In genomic region chr15:44682809-44683682, GRCh38 we compare ENCODE assay signal across 1 cellular context.
TF ChIP-seq lines count a peak whose summit lies in the region.
"Not testable (repeated sequence)": the region's sequence is repeated elsewhere in the genome, so short reads cannot be mapped to it uniquely, and the experiment has no call there.

No MANE protein-coding gene starts in this region.

TF ChIP-seq in HepG2, 621 proteins besides CTCF, POLR2A, EP300 and RAD21:
- TF ChIP-seq FOXA1, SOX6 (IDR thresholded peaks at IDR 0.05): not testable (repeated sequence)
- TF ChIP-seq FOXA1 (CRISPR knock-in tag; IDR thresholded peaks at IDR 0.05) (peak; percentile 80), ZNF687 (CRISPR knock-in tag; IDR thresholded peaks at IDR 0.05) (0 out of 2 replicates have a peak, but pooled peaks have one; percentile 4), ERF (CRISPR knock-in tag; IDR thresholded peaks at IDR 0.05) (peak; percentile 24; the same call in 1 of the 2 replicates), ZNF547 (CRISPR knock-in tag; IDR thresholded peaks at IDR 0.05) (peak; percentile 52; the same call in 1 of the 2 replicates), ELF1 (CRISPR knock-in tag; IDR thresholded peaks at IDR 0.05) (peak; percentile 41; the same call in 1 of the 2 replicates), ZNF331 (CRISPR knock-in tag; IDR thresholded peaks at IDR 0.05) (0 out of 2 replicates have a peak, but pooled peaks have one; percentile 30), ELF3 (CRISPR knock-in tag; IDR thresholded peaks at IDR 0.05) (peak; percentile 87), SOX6 (CRISPR knock-in tag; IDR thresholded peaks at IDR 0.05) (0 out of 2 replicates have a peak, but pooled peaks have one; percentile 28), SALL1 (CRISPR knock-in tag; IDR thresholded peaks at IDR 0.05) (peak; percentile 32), ZNF33B (CRISPR knock-in tag; IDR thresholded peaks at IDR 0.05) (0 out of 2 replicates have a peak, but pooled peaks have one; percentile 54), FOXA3 (CRISPR knock-in tag; IDR thresholded peaks at IDR 0.05) (peak; percentile 80), ZNF350 (CRISPR knock-in tag; IDR thresholded peaks at IDR 0.05; ENCODE audit: borderline replicate concordance, low read depth) (0 out of 2 replicates have a peak, but pooled peaks have one; percentile 49), ZNF792 (CRISPR knock-in tag; IDR thresholded peaks at IDR 0.05) (0 out of 2 replicates have a peak, but pooled peaks have one; percentile 31), KLF6 (CRISPR knock-in tag; IDR thresholded peaks at IDR 0.05) (0 out of 2 replicates have a peak, but pooled peaks have one; percentile 21), RXRB (CRISPR knock-in tag; IDR thresholded peaks at IDR 0.05; ENCODE audit: borderline replicate concordance) (0 out of 2 replicates have a peak, but pooled peaks have one; percentile 14), GFI1 (CRISPR knock-in tag; IDR thresholded peaks at IDR 0.05; ENCODE audit: borderline replicate concordance) (0 out of 2 replicates have a peak, but pooled peaks have one; percentile 33), FOSL2 (CRISPR knock-in tag; IDR thresholded peaks at IDR 0.05) (peak; percentile 27; the same call in 1 of the 2 replicates), PHF21A (CRISPR knock-in tag; IDR thresholded peaks at IDR 0.05) (peak; percentile 16; the same call in 1 of the 2 replicates), RXRA (CRISPR knock-in tag; IDR thresholded peaks at IDR 0.05) (peak; percentile 40; the same call in 1 of the 2 replicates), RARA (CRISPR knock-in tag; IDR thresholded peaks at IDR 0.05) (peak; percentile 55; the same call in 1 of the 2 replicates), NCOA2 (CRISPR knock-in tag; IDR thresholded peaks at IDR 0.05) (peak; percentile 9; the same call in 1 of the 2 replicates)
- TF ChIP-seq, protein P1, sequence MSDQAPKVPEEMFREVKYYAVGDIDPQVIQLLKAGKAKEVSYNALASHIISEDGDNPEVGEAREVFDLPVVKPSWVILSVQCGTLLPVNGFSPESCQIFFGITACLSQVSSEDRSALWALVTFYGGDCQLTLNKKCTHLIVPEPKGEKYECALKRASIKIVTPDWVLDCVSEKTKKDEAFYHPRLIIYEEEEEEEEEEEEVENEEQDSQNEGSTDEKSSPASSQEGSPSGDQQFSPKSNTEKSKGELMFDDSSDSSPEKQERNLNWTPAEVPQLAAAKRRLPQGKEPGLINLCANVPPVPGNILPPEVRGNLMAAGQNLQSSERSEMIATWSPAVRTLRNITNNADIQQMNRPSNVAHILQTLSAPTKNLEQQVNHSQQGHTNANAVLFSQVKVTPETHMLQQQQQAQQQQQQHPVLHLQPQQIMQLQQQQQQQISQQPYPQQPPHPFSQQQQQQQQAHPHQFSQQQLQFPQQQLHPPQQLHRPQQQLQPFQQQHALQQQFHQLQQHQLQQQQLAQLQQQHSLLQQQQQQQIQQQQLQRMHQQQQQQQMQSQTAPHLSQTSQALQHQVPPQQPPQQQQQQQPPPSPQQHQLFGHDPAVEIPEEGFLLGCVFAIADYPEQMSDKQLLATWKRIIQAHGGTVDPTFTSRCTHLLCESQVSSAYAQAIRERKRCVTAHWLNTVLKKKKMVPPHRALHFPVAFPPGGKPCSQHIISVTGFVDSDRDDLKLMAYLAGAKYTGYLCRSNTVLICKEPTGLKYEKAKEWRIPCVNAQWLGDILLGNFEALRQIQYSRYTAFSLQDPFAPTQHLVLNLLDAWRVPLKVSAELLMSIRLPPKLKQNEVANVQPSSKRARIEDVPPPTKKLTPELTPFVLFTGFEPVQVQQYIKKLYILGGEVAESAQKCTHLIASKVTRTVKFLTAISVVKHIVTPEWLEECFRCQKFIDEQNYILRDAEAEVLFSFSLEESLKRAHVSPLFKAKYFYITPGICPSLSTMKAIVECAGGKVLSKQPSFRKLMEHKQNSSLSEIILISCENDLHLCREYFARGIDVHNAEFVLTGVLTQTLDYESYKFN (CRISPR knock-in tag; conservative IDR thresholded peaks at IDR 0.05): 0 out of 2 replicates have a peak, but pooled peaks have one; percentile 15
- TF ChIP-seq, protein P2, sequence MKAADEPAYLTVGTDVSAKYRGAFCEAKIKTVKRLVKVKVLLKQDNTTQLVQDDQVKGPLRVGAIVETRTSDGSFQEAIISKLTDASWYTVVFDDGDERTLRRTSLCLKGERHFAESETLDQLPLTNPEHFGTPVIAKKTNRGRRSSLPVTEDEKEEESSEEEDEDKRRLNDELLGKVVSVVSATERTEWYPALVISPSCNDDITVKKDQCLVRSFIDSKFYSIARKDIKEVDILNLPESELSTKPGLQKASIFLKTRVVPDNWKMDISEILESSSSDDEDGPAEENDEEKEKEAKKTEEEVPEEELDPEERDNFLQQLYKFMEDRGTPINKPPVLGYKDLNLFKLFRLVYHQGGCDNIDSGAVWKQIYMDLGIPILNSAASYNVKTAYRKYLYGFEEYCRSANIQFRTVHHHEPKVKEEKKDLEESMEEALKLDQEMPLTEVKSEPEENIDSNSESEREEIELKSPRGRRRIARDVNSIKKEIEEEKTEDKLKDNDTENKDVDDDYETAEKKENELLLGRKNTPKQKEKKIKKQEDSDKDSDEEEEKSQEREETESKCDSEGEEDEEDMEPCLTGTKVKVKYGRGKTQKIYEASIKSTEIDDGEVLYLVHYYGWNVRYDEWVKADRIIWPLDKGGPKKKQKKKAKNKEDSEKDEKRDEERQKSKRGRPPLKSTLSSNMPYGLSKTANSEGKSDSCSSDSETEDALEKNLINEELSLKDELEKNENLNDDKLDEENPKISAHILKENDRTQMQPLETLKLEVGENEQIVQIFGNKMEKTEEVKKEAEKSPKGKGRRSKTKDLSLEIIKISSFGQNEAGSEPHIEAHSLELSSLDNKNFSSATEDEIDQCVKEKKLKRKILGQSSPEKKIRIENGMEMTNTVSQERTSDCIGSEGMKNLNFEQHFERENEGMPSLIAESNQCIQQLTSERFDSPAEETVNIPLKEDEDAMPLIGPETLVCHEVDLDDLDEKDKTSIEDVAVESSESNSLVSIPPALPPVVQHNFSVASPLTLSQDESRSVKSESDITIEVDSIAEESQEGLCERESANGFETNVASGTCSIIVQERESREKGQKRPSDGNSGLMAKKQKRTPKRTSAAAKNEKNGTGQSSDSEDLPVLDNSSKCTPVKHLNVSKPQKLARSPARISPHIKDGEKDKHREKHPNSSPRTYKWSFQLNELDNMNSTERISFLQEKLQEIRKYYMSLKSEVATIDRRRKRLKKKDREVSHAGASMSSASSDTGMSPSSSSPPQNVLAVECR (CRISPR knock-in tag; IDR thresholded peaks at IDR 0.05; ENCODE audit: borderline replicate concordance): peak; percentile 34; the same call in 1 of the 2 replicates
- TF ChIP-seq, protein P3, sequence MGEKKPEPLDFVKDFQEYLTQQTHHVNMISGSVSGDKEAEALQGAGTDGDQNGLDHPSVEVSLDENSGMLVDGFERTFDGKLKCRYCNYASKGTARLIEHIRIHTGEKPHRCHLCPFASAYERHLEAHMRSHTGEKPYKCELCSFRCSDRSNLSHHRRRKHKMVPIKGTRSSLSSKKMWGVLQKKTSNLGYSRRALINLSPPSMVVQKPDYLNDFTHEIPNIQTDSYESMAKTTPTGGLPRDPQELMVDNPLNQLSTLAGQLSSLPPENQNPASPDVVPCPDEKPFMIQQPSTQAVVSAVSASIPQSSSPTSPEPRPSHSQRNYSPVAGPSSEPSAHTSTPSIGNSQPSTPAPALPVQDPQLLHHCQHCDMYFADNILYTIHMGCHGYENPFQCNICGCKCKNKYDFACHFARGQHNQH (CRISPR knock-in tag; IDR thresholded peaks at IDR 0.05): peak; percentile 53; the same call in 1 of the 2 replicates
- TF ChIP-seq, protein P4, sequence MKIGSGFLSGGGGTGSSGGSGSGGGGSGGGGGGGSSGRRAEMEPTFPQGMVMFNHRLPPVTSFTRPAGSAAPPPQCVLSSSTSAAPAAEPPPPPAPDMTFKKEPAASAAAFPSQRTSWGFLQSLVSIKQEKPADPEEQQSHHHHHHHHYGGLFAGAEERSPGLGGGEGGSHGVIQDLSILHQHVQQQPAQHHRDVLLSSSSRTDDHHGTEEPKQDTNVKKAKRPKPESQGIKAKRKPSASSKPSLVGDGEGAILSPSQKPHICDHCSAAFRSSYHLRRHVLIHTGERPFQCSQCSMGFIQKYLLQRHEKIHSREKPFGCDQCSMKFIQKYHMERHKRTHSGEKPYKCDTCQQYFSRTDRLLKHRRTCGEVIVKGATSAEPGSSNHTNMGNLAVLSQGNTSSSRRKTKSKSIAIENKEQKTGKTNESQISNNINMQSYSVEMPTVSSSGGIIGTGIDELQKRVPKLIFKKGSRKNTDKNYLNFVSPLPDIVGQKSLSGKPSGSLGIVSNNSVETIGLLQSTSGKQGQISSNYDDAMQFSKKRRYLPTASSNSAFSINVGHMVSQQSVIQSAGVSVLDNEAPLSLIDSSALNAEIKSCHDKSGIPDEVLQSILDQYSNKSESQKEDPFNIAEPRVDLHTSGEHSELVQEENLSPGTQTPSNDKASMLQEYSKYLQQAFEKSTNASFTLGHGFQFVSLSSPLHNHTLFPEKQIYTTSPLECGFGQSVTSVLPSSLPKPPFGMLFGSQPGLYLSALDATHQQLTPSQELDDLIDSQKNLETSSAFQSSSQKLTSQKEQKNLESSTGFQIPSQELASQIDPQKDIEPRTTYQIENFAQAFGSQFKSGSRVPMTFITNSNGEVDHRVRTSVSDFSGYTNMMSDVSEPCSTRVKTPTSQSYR (CRISPR knock-in tag; IDR thresholded peaks at IDR 0.05; ENCODE audit: borderline replicate concordance): peak; percentile 93
- TF ChIP-seq, protein P5, sequence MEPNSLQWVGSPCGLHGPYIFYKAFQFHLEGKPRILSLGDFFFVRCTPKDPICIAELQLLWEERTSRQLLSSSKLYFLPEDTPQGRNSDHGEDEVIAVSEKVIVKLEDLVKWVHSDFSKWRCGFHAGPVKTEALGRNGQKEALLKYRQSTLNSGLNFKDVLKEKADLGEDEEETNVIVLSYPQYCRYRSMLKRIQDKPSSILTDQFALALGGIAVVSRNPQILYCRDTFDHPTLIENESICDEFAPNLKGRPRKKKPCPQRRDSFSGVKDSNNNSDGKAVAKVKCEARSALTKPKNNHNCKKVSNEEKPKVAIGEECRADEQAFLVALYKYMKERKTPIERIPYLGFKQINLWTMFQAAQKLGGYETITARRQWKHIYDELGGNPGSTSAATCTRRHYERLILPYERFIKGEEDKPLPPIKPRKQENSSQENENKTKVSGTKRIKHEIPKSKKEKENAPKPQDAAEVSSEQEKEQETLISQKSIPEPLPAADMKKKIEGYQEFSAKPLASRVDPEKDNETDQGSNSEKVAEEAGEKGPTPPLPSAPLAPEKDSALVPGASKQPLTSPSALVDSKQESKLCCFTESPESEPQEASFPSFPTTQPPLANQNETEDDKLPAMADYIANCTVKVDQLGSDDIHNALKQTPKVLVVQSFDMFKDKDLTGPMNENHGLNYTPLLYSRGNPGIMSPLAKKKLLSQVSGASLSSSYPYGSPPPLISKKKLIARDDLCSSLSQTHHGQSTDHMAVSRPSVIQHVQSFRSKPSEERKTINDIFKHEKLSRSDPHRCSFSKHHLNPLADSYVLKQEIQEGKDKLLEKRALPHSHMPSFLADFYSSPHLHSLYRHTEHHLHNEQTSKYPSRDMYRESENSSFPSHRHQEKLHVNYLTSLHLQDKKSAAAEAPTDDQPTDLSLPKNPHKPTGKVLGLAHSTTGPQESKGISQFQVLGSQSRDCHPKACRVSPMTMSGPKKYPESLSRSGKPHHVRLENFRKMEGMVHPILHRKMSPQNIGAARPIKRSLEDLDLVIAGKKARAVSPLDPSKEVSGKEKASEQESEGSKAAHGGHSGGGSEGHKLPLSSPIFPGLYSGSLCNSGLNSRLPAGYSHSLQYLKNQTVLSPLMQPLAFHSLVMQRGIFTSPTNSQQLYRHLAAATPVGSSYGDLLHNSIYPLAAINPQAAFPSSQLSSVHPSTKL (CRISPR knock-in tag; IDR thresholded peaks at IDR 0.05): peak; percentile 41; the same call in 1 of the 2 replicates
TF ChIP-seq in HepG2: peak in this region for 26; not testable (repeated sequence) for 595.
